In the genomic region with DNA sequence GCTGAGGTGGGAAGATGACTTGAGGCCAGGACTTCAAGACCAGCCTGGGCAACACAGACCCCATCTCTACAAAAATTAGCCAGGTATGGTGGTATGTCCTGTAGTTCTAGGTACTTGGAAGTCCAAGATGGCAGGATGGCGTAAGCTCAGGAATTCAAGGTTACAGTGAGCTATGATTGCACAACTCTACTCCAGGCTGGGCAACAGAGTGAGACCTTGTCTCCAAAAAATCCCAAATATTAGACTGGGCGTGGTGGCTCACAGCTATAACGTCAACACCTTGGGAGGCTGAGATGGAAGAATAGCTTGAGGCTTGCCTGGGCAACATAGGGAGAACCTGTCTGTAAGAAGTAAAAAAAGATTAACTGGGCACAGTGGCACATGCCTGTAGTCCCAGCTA, we compare ENCODE assay signal across 31 cellular contexts.
"Had no signal": no experiment of that assay in that cellular context is flagged by ENCODE, and none has a peak within 500 bp of the region (broad histone marks: within the 10 kb centered on the region; RNA-seq: fewer than 3 reads in every experiment).

No MANE protein-coding gene starts in this region.

- H3K4me3 Mint-ChIP-seq: activated CD8-positive, alpha-beta memory T cell treated with anti-CD3 and anti-CD28 coated beads, Interleukin-2, amount 10 ng/mL, durations not matched to agents 7 days and 5 days; activated naive CD4-positive, alpha-beta T cell treated with anti-CD3 and anti-CD28 coated beads, Interleukin-2, amount 10 ng/mL, durations not matched to agents 7 days and 5 days; activated naive CD8-positive, alpha-beta T cell treated with anti-CD3 and anti-CD28 coated beads, Interleukin-2, amount 10 ng/mL, durations not matched to agents 7 days and 5 days; activated T-helper 17 cell treated with anti-CD3 and anti-CD28 coated beads, Interleukin-2, amount 50 U/mL, for 72 hours; T-helper 1 cell treated with Interleukin-12 subunit alpha and Interleukin-12 subunit beta and Interleukin-4 antibody, amounts not matched to agents 30 μg/mL and 1 μg/mL, for 36 hours had no signal

- H3K4me1 ChIP-seq: adrenal gland, SJSA1 had no signal

- H3K9me3 ChIP-seq: adrenal gland, MG63, SJSA1 had no signal

- H3K27ac Mint-ChIP-seq: activated CD8-positive, alpha-beta memory T cell treated with anti-CD3 and anti-CD28 coated beads, Interleukin-2, amount 10 ng/mL, durations not matched to agents 7 days and 5 days; activated naive CD4-positive, alpha-beta T cell treated with anti-CD3 and anti-CD28 coated beads, Interleukin-2, amount 10 ng/mL, durations not matched to agents 7 days and 5 days; activated naive CD8-positive, alpha-beta T cell treated with anti-CD3 and anti-CD28 coated beads, Interleukin-2, amount 10 ng/mL, durations not matched to agents 7 days and 5 days; activated T-helper 17 cell treated with anti-CD3 and anti-CD28 coated beads, Interleukin-2, amount 50 U/mL, for 72 hours; T-helper 1 cell treated with Interleukin-12 subunit alpha and Interleukin-12 subunit beta and Interleukin-4 antibody, amounts not matched to agents 30 μg/mL and 1 μg/mL, for 36 hours had no signal

- DNase-seq: activated CD4-positive, alpha-beta T cell treated with anti-CD3 and anti-CD28 coated beads for 48 hours; activated CD4-positive, alpha-beta T cell treated with anti-CD3 and anti-CD28 coated beads, Interleukin-2, amount 50 U/mL, for 4 hours; activated CD4-positive, CD25-positive, alpha-beta regulatory T cell treated with anti-CD3 and anti-CD28 coated beads, Interleukin-2, amount 50 U/mL, for 72 hours; activated CD8-positive, alpha-beta memory T cell treated with anti-CD3 and anti-CD28 coated beads, Interleukin-2, amount 10 ng/mL, durations not matched to agents 7 days and 5 days; activated gamma-delta T cell; activated naive CD4-positive, alpha-beta T cell treated with anti-CD3 and anti-CD28 coated beads, Interleukin-2, amount 10 ng/mL, durations not matched to agents 7 days and 5 days; activated naive CD8-positive, alpha-beta T cell treated with anti-CD3 and anti-CD28 coated beads, Interleukin-2, amount 10 ng/mL, durations not matched to agents 7 days and 5 days; activated T-cell treated with anti-CD3 and anti-CD28 coated beads for 4 hours; adrenal gland; anterior cingulate cortex; cerebellar nuclear complex; KG1; MG63; MV-4-11; NCI-H1092 treated with DMSO at 0.1 percent for 48 hours; NCI-H1417 treated with DMSO at 0.1 percent for 48 hours; NCI-H1694; NCI-H2029; NCI-H2107; NCI-H2171 treated with DMSO at 0.1 percent for 48 hours; NCI-H345; NCI-H510A; NCI-H526 treated with DMSO at 0.1 percent for 48 hours; NK-92 treated with Interleukin-12 subunit alpha and Interleukin-12 subunit beta, amount 100 ng/mL, for 24 hours; OCI-M1; SHP77 had no signal

- ATAC-seq: activated CD8-positive, alpha-beta memory T cell treated with anti-CD3 and anti-CD28 coated beads, Interleukin-2, amount 10 ng/mL, durations not matched to agents 7 days and 5 days; activated T-helper 17 cell treated with anti-CD3 and anti-CD28 coated beads, Interleukin-2, amount 50 U/mL, for 72 hours; SK-N-SH treated with all-trans-retinoic acid at 6 μM for 48 hours had no signal

- H3K27me3 Mint-ChIP-seq: activated CD8-positive, alpha-beta memory T cell treated with anti-CD3 and anti-CD28 coated beads, Interleukin-2, amount 10 ng/mL, durations not matched to agents 7 days and 5 days; activated naive CD4-positive, alpha-beta T cell treated with anti-CD3 and anti-CD28 coated beads, Interleukin-2, amount 10 ng/mL, durations not matched to agents 7 days and 5 days; activated naive CD8-positive, alpha-beta T cell treated with anti-CD3 and anti-CD28 coated beads, Interleukin-2, amount 10 ng/mL, durations not matched to agents 7 days and 5 days; activated T-helper 17 cell treated with anti-CD3 and anti-CD28 coated beads, Interleukin-2, amount 50 U/mL, for 72 hours had no signal

- H3K27me3 ChIP-seq: adrenal gland, MG63, SJSA1 had no signal

- H3K27ac ChIP-seq: adrenal gland, SJSA1 had no signal

- H3K9me3 Mint-ChIP-seq: activated naive CD4-positive, alpha-beta T cell treated with anti-CD3 and anti-CD28 coated beads, Interleukin-2, amount 10 ng/mL, durations not matched to agents 7 days and 5 days; activated naive CD8-positive, alpha-beta T cell treated with anti-CD3 and anti-CD28 coated beads, Interleukin-2, amount 10 ng/mL, durations not matched to agents 7 days and 5 days; activated T-helper 17 cell treated with anti-CD3 and anti-CD28 coated beads, Interleukin-2, amount 50 U/mL, for 72 hours; T-helper 1 cell treated with Interleukin-12 subunit alpha and Interleukin-12 subunit beta and Interleukin-4 antibody, amounts not matched to agents 30 μg/mL and 1 μg/mL, for 36 hours had no signal

- FAIRE-seq: RCC 7860 had no signal

- H3K4me1 Mint-ChIP-seq: activated T-helper 17 cell treated with anti-CD3 and anti-CD28 coated beads, Interleukin-2, amount 50 U/mL, for 72 hours had no signal

- H3K4me3 ChIP-seq: adrenal gland, MG63, SJSA1 had no signal
